ENCODE assay signal across 2 cellular contexts in genomic region chr5:73531356-73531755, GRCh38.
TF ChIP-seq lines count a peak whose summit lies in the region.

No MANE protein-coding gene starts in this region.

TF ChIP-seq in SK-N-SH, 30 proteins besides CTCF, POLR2A, EP300 and RAD21 (continued from another document):
- TF ChIP-seq FOSL2 (IDR thresholded peaks at IDR 0.05; ENCODE audit: borderline replicate concordance, low read depth) = no peak
- no peak for TF ChIP-seq GATA2 (CRISPR knock-in tag; IDR thresholded peaks at IDR 0.05)
- TF ChIP-seq ZBTB33 (IDR thresholded peaks at IDR 0.05; ENCODE audit: borderline replicate concordance, low read depth) = no peak
- TF ChIP-seq REST (IDR thresholded peaks at IDR 0.05; ENCODE audit: low read depth, low read length) = no peak
TF ChIP-seq in SK-N-SH: peak in this region for 0.

TF ChIP-seq in SK-N-SH treated with all-trans-retinoic acid at 6 μM for 48 hours, 23 proteins besides CTCF, POLR2A, EP300 and RAD21 (continued from another document):
- TF ChIP-seq PATZ1 (CRISPR knock-in tag; IDR thresholded peaks at IDR 0.05; ENCODE audit: borderline replicate concordance) (no peak), TSHZ2 (CRISPR knock-in tag; IDR thresholded peaks at IDR 0.05) (no peak), ARNTL (CRISPR knock-in tag; IDR thresholded peaks at IDR 0.05; ENCODE audit: borderline replicate concordance, low read depth) (no peak), CSRNP3 (CRISPR knock-in tag; IDR thresholded peaks at IDR 0.05) (no peak), ZC3H10 (CRISPR knock-in tag; IDR thresholded peaks at IDR 0.05) (no peak), RARB (CRISPR knock-in tag; IDR thresholded peaks at IDR 0.05) (no peak), TCF4 (CRISPR knock-in tag; IDR thresholded peaks at IDR 0.05; ENCODE audit: borderline replicate concordance) (no peak), ZNF70 (CRISPR knock-in tag; IDR thresholded peaks at IDR 0.05) (no peak), SNAI2 (CRISPR knock-in tag; IDR thresholded peaks at IDR 0.05) (no peak), CSDC2 (CRISPR knock-in tag; IDR thresholded peaks at IDR 0.05) (no peak), POU6F1 (CRISPR knock-in tag; IDR thresholded peaks at IDR 0.05; ENCODE audit: borderline replicate concordance, low read depth) (no peak), BACH2 (CRISPR knock-in tag; IDR thresholded peaks at IDR 0.05; ENCODE audit: borderline replicate concordance) (no peak), GLIS3 (CRISPR knock-in tag; IDR thresholded peaks at IDR 0.05) (no peak), ZNF565 (CRISPR knock-in tag; conservative IDR thresholded peaks at IDR 0.05; ENCODE audit: low read depth) (no peak), PPARA (CRISPR knock-in tag; IDR thresholded peaks at IDR 0.05; ENCODE audit: borderline replicate concordance) (no peak), CREB5 (CRISPR knock-in tag; IDR thresholded peaks at IDR 0.05; ENCODE audit: low read depth) (no peak), ZNF8 (CRISPR knock-in tag; IDR thresholded peaks at IDR 0.05) (no peak), ISL1 (CRISPR knock-in tag; IDR thresholded peaks at IDR 0.05) (no peak), ZFP30 (CRISPR knock-in tag; IDR thresholded peaks at IDR 0.05) (no peak)
TF ChIP-seq in SK-N-SH treated with all-trans-retinoic acid at 6 μM for 48 hours: peak in this region for 0.
